Comparison of ENCODE assay signal across 13 cellular contexts in genomic region chr2:97967216-97967592, GRCh38. TPM values are rescaled to one million over a fixed set of nuclear protein-coding genes. Genes with fewer than 3 reads are reported as not detected.
DNase-seq lines count a peak whose midpoint lies in the region; ATAC-seq, FAIRE-seq and TF ChIP-seq lines count a peak whose summit lies in the region.
"Had no signal": no experiment of that assay in that cellular context is flagged by ENCODE, and none has a peak within 500 bp of the region (broad histone marks: within the 10 kb centered on the region; RNA-seq: fewer than 3 reads in every experiment).

No MANE protein-coding gene starts in this region.

- peaks cover 6% of the 10 kb centered on the region; the same call in 1 of the 2 replicates for H4K20me1 ChIP-seq in GM12878 (ENCODE audit: control insufficient read depth, insufficient read depth)

- no peak for TF ChIP-seq EP300 in A549 (IDR thresholded peaks at IDR 0.05)
- TF ChIP-seq EP300 in GM12878 (IDR thresholded peaks at IDR 0.05; ENCODE audit: borderline replicate concordance in 1 of 2, control insufficient read depth in 1 of 2, low read depth in 2 of 2, low read length in 2 of 2) = no peak

- no peak for ATAC-seq in A549
- ATAC-seq in GM19467 (IDR thresholded peaks at IDR 0.05; ENCODE audit: unreplicated experiment) = peak; percentile 9
- peak; percentile 15 for ATAC-seq in HG03103 (IDR thresholded peaks at IDR 0.05; ENCODE audit: low read depth, unreplicated experiment)
- ATAC-seq in GM12878 = peak; percentile 31
- no peak for ATAC-seq in WTC11

- RAD21 ChIA-PET in GM12878 (lab: Charles Lee; ENCODE audit: unreplicated experiment) = interaction anchor here (0.7 to 2.4 kb wide), 8 partner anchors 12 to 97 kb away, joined by 3 to 9 read pairs (median 4); no protein-coding TSS in a partner anchor

- CTCF ChIA-PET in A549 (lab: Yijun Ruan, JAX) = no interaction called here
- CTCF ChIA-PET in GM12878 (lab: Yijun Ruan, JAX) = interaction anchor here (0.8 to 2.2 kb wide), 4 partner anchors 9 to 97 kb away, joined by 3 to 7 read pairs (median 4); no protein-coding TSS in a partner anchor
- CTCF ChIA-PET in WTC11 (lab: Charles Lee) = no interaction called here

- no peaks in the 10 kb centered on the region for H3K9me3 ChIP-seq in A549
- H3K9me3 ChIP-seq in GM12878 (replicated peaks; ENCODE audit: control insufficient read depth, insufficient read depth, low read length) = no peaks in the 10 kb centered on the region
- H3K9me3 ChIP-seq: upper lobe of left lung had no signal

- H3K79me2 ChIP-seq in GM12878 (ENCODE audit: control insufficient read depth, insufficient read depth, low read length) = peaks cover 66% of the 10 kb centered on the region

- no peak for TF ChIP-seq RAD21 in A549 (conservative IDR thresholded peaks at IDR 0.05 in 1 of 2, IDR thresholded peaks at IDR 0.05 in 1 of 2)
- TF ChIP-seq RAD21 in GM12878 (IDR thresholded peaks at IDR 0.05; ENCODE audit: insufficient read depth, low read depth, low read length) = no peak

- H3K4me2 ChIP-seq in A549 = peak overlapping the region; percentile 18; the same call in 1 of the 3 replicates
- H3K4me2 ChIP-seq in GM12878 (ENCODE audit: control insufficient read depth, insufficient read depth) = no peak overlapping the region; the same call in 1 of the 2 replicates

- H3K4me1 Mint-ChIP-seq in chondrocyte (ENCODE audit: low read depth) = peaks cover 32% of the 10 kb centered on the region
- H3K4me1 Mint-ChIP-seq in WTC11 = peaks cover 33% of the 10 kb centered on the region

- H3K36me3 Mint-ChIP-seq in chondrocyte (ENCODE audit: low read depth) (no peaks in the 10 kb centered on the region), WTC11 (no peaks in the 10 kb centered on the region)

- H3K4me1 ChIP-seq in A549 = peaks cover 37% of the 10 kb centered on the region
- H3K4me1 ChIP-seq in GM12878 (ENCODE audit: control insufficient read depth, insufficient read depth, low read length) = peaks cover 30% of the 10 kb centered on the region

- no peaks in the 10 kb centered on the region for H3K9me3 Mint-ChIP-seq in chondrocyte (ENCODE audit: low read depth)
- no peaks in the 10 kb centered on the region for H3K9me3 Mint-ChIP-seq in WTC11

- FAIRE-seq in A549 (lab: Jason Lieb, UNC) (no peak), GM12878 (lab: Jason Lieb, UNC) (no peak)

- H3K9ac ChIP-seq in GM12878 (ENCODE audit: control insufficient read depth, insufficient read depth, low read length) = no peak overlapping the region

- POLR2A ChIA-PET in A549 (lab: Yijun Ruan, JAX) = no interaction called here
- POLR2A ChIA-PET in GM12878 (lab: Charles Lee) = interaction anchor here (1.2 to 2.2 kb wide), 2 partner anchors 22 to 38 kb away, joined by 3 to 8 read pairs; no protein-coding TSS in a partner anchor
- POLR2A ChIA-PET in WTC11 (lab: Charles Lee) = no interaction called here

- no peak overlapping the region for H3K27ac Mint-ChIP-seq in chondrocyte (ENCODE audit: unreplicated experiment)
- no peak overlapping the region for H3K27ac Mint-ChIP-seq in WTC11

- BruUV-seq in GM12878 (replicated peaks; lab: Mats Ljungman, UMichigan) = no TSS peak

- in situ Hi-C loops in GM12878 (cut with MboI) = no loop called here

- no peak overlapping the region for H2AFZ ChIP-seq in GM12878 (ENCODE audit: control insufficient read depth, low read depth, low read length)

- no peak overlapping the region for H3K27ac ChIP-seq in A549
- no peak overlapping the region for H3K27ac ChIP-seq in GM12878 (ENCODE audit: control insufficient read depth, insufficient read depth)
- H3K27ac ChIP-seq: upper lobe of left lung had no signal

- H3K27me3 ChIP-seq in GM12878 (replicated peaks in 1 of 2; ENCODE audit: control insufficient read depth in 2 of 2, insufficient read depth in 2 of 2, low read length in 1 of 2) = no peaks in the 10 kb centered on the region
- H3K27me3 ChIP-seq: upper lobe of left lung had no signal

- intact Hi-C loops in GM12878 (cut with micrococcal nuclease; ENCODE audit: unreplicated experiment) = loop anchor here (10.0 kb wide), 1 partner anchor 118 kb away; the partner anchor contains the start of gene VWA3B

- SMC1A ChIA-PET in GM12878 (lab: Charles Lee; ENCODE audit: uncharacterized antibody, unreplicated experiment) = interaction anchor here (0.6 to 3.9 kb wide), 18 partner anchors 9 to 222 kb away, joined by 3 to 24 read pairs (median 4); no protein-coding TSS in a partner anchor

- TF ChIP-seq CTCF in A549 (IDR thresholded peaks at IDR 0.05) = no peak
- TF ChIP-seq CTCF in GM12878 (IDR thresholded peaks at IDR 0.05 in 2 of 3, conservative IDR thresholded peaks at IDR 0.05 in 1 of 3; ENCODE audit: control insufficient read depth in 2 of 3, extremely low read depth in 1 of 3, insufficient read depth in 1 of 3, low read depth in 3 of 3, low read length in 3 of 3) = no peak
- TF ChIP-seq CTCF in chondrocyte (IDR thresholded peaks at IDR 0.05) = no peak
- no peak for TF ChIP-seq CTCF in WTC11 (IDR thresholded peaks at IDR 0.05)

- H3K4me3 ChIP-seq in A549 (no peak overlapping the region), GM12878 (no peak overlapping the region)
- H3K4me3 ChIP-seq: upper lobe of left lung had no signal

- no peak overlapping the region for H3K4me3 Mint-ChIP-seq in chondrocyte (ENCODE audit: unreplicated experiment)
- no peak overlapping the region for H3K4me3 Mint-ChIP-seq in WTC11

- DNase-seq in A549 (ENCODE audit: low read depth in 1 of 2, low spot score in 1 of 2) (no peak), GM12878 (ENCODE audit: low read depth, low spot score) (no peak), chondrocyte (ENCODE audit: low spot score) (no peak), WTC11 (ENCODE audit: low spot score) (no peak)
- no peak for DNase-seq in central memory CD4-positive, alpha-beta T cell
- no peak for DNase-seq in activated effector memory CD4-positive, alpha-beta T cell treated with anti-CD3 and anti-CD28 coated beads, Interleukin-2, amount 50 U/mL, for 16 hours
- DNase-seq: activated CD4-positive, alpha-beta T cell treated with anti-CD3 and anti-CD28 coated beads for 48 hours; activated T-cell treated with anti-CD3 and anti-CD28 coated beads, Interleukin-2, amount 50 U/mL, for 48 hours; anterior cingulate cortex; stimulated activated CD4-positive, alpha-beta T cell treated with anti-CD3 and anti-CD28 coated beads, Interleukin-12 subunit alpha, Interleukin-12 subunit beta, amount 100 ng/mL, for 4 hours; upper lobe of left lung had no signal

- H3K27me3 Mint-ChIP-seq in chondrocyte (ENCODE audit: low read depth) (no peaks in the 10 kb centered on the region), WTC11 (ENCODE audit: low read depth) (no peaks in the 10 kb centered on the region)

- no peak for TF ChIP-seq POLR2A in A549 (IDR thresholded peaks at IDR 0.05; ENCODE audit: low read length)
- no peak for TF ChIP-seq POLR2A in GM12878 (IDR thresholded peaks at IDR 0.05; ENCODE audit: low read depth, low read length)

- no peaks in the 10 kb centered on the region; a peak in 1 of 4 replicates for H3K36me3 ChIP-seq in GM12878 (ENCODE audit: control insufficient read depth in 2 of 2, insufficient read depth in 2 of 2, low read length in 1 of 2)
- H3K36me3 ChIP-seq: upper lobe of left lung had no signal

TF ChIP-seq in A549, 52 proteins besides CTCF, POLR2A, EP300 and RAD21 (continues in another document):
- TF ChIP-seq, protein P1, sequence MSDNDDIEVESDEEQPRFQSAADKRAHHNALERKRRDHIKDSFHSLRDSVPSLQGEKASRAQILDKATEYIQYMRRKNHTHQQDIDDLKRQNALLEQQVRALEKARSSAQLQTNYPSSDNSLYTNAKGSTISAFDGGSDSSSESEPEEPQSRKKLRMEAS (IDR thresholded peaks at IDR 0.05) = no peak
- TF ChIP-seq TFCP2L1 (CRISPR knock-in tag; IDR thresholded peaks at IDR 0.05) = no peak

TF ChIP-seq in GM12878, 131 proteins besides CTCF, POLR2A, EP300 and RAD21 (continues in another document):
- TF ChIP-seq SPI1 (IDR thresholded peaks at IDR 0.05; ENCODE audit: borderline replicate concordance, insufficient read depth, low read depth, low read length) = peak; percentile 83

RNA-seq across cellular contexts. Expression of gene TMEM131, which starts 28.5 kb away (rescaled TPM):
- polyA plus RNA-seq in A549 (2011; rRNA removed) = 21.8 and 23.4 TPM in 2 replicates
- 4.9 and 5.6 TPM in 2 replicates for polyA plus RNA-seq in A549 (2012; cell fraction: cytosol; rRNA removed)
- polyA plus RNA-seq in A549 (2012; cell fraction: nucleus; rRNA removed) = 16.3 and 21.7 TPM in 2 replicates
- 14.5 to 15.7 TPM (median 15.7 TPM) in 3 replicates for polyA plus RNA-seq in A549 (2017; fragmentation: RNase III; extraction: RNeasy Plus Mini Kit Qiagen cat#74134 plus additional on column Dnase treatment)
- polyA minus RNA-seq in A549 (2011; rRNA and poly(A)+ RNA removed) = 19.8 and 20.7 TPM in 2 replicates
- total RNA-seq in GM12878 (2013; cell fraction: nucleolus; rRNA removed) = 305 and 317 TPM in 2 replicates
- total RNA-seq in GM12878 (2014; rRNA removed) = 17.0 and 17.3 TPM in 2 replicates
- 24.1 and 24.4 TPM in 2 replicates for total RNA-seq in GM12878 (2014; rRNA removed; fragmentation: Illumina TruSeq; extraction: Trizol)
- 46.8 and 48.2 TPM in 2 replicates for total RNA-seq in GM12878 (2021)
- polyA plus RNA-seq in GM12878 (2011; ENCODE audit: low read depth) = 17.6 TPM
- polyA plus RNA-seq in GM12878 (2011; rRNA removed) = 24.0 and 28.9 TPM in 2 replicates
- polyA plus RNA-seq in GM12878 (2011; cell fraction: cytosol; rRNA removed) = 15.7 and 18.7 TPM in 2 replicates
- polyA plus RNA-seq in GM12878 (2011; cell fraction: nucleus; rRNA removed) = 85.3 and 85.6 TPM in 2 replicates
- polyA plus RNA-seq in GM12878 (2012) = 26.0 and 29.7 TPM in 2 replicates
- polyA plus RNA-seq in GM12878 (2014; fragmentation: Illumina TruSeq; extraction: Trizol) = 47.3 and 65.5 TPM in 2 replicates
- 1 to 10 TPM; 6.0 to 8.1 TPM for polyA plus RNA-seq in GM12878 (2014; fragmentation: Nextera tagmentation; extraction: Ambion mirVana)
- 27.7 and 30.3 TPM in 2 replicates for polyA plus RNA-seq in GM12878 (2014; rRNA removed)
- polyA plus RNA-seq in GM12878 (2016; fragmentation: Nextera tagmentation; extraction: Ambion mirVana) = 10 to 100 TPM in 1 of 2 experiments, 1 to 10 TPM in 1; 8.4 to 22.3 TPM
- 39.7 and 51.5 TPM in 2 replicates for polyA minus RNA-seq in GM12878 (2011; rRNA and poly(A)+ RNA removed)
- 13.6 and 20.6 TPM in 2 replicates for polyA minus RNA-seq in GM12878 (2011; cell fraction: cytosol; rRNA and poly(A)+ RNA removed)
- 61.7 and 86.0 TPM in 2 replicates for polyA minus RNA-seq in GM12878 (2011; cell fraction: nucleus; rRNA and poly(A)+ RNA removed)
- 31.0 to 31.7 TPM (median 31.4 TPM) in 3 replicates for total RNA-seq in chondrocyte
- 18.6 to 21.9 TPM (median 19.4 TPM) in 3 replicates for total RNA-seq in WTC11 (2021)

Comparison
In these comparisons a context has a peak if more than half of its experiments do, and no peak if none do; other contexts are left out.
1. ATAC-seq: peak in GM19467 (single experiment), HG03103 (single experiment) and GM12878 (single experiment); none in A549 (0 of 2) and WTC11 (single experiment).